Comparison of ENCODE assay signal across 1 cellular context in the genomic region with DNA sequence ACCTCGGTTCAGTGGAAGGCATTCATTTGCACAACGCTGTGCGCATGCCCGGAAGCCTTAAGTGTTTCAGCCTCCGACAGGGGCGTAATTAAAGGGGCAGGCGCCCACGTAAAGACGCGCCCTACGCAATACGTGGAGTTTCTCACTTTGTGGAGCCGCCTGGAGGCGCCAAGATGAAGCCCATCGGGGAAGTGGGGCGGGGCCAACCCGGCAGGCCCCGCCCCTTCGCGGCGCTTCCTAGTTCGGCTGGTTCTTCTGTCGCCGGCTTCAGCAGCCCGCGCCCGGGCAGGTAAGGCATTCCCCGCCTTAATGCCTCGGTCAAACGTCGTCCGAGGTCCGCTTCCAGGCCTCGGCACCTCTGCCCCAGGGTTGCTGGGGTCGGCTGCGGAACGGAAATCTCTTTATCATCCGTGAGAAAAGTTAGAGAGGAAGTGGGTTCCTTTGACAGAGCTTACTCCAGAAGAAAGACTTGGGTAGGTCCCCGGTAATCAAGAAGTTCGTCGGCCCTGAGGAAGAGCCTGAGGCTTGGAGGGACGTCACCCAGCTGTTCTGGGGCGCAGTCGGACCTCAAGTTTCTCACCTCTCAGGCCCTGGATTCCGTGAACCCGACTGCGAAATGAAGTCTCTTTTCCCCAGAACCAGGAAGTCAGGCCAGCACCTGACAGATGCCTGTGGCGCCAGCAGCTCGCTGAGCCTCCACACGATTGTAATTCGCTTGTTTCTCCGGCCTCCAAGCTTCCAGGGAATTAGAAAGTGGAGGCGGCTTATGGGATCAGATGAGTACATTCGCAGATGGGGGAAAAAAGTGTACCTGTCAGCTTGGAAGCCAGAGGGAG.
TF ChIP-seq lines count a peak whose summit lies in the region.

A gene (plus strand): TSS at position 224 of the 836 bp plus-strand sequence. CDS start 9,161 bp downstream, outside the sequence.
A gene with protein sequence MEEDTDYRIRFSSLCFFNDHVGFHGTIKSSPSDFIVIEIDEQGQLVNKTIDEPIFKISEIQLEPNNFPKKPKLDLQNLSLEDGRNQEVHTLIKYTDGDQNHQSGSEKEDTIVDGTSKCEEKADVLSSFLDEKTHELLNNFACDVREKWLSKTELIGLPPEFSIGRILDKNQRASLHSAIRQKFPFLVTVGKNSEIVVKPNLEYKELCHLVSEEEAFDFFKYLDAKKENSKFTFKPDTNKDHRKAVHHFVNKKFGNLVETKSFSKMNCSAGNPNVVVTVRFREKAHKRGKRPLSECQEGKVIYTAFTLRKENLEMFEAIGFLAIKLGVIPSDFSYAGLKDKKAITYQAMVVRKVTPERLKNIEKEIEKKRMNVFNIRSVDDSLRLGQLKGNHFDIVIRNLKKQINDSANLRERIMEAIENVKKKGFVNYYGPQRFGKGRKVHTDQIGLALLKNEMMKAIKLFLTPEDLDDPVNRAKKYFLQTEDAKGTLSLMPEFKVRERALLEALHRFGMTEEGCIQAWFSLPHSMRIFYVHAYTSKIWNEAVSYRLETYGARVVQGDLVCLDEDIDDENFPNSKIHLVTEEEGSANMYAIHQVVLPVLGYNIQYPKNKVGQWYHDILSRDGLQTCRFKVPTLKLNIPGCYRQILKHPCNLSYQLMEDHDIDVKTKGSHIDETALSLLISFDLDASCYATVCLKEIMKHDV (minus strand): TSS at position 63 of the 836 bp plus-strand sequence. CDS start 3,545 bp downstream, outside the sequence.

TF ChIP-seq in K562, 482 proteins besides CTCF, POLR2A, EP300 and RAD21 (continued from another document and continues in another):
- TF ChIP-seq U2AF1 (optimal IDR thresholded peaks at IDR 0.05; ENCODE audit: low read depth, low read length), result no peak
- TF ChIP-seq RNF2 (IDR thresholded peaks at IDR 0.05), result no peak
- TF ChIP-seq RBM22 (IDR thresholded peaks at IDR 0.05; ENCODE audit: low read depth, low read length, poor library complexity, severe bottlenecking), result no peak
- TF ChIP-seq, protein P1, sequence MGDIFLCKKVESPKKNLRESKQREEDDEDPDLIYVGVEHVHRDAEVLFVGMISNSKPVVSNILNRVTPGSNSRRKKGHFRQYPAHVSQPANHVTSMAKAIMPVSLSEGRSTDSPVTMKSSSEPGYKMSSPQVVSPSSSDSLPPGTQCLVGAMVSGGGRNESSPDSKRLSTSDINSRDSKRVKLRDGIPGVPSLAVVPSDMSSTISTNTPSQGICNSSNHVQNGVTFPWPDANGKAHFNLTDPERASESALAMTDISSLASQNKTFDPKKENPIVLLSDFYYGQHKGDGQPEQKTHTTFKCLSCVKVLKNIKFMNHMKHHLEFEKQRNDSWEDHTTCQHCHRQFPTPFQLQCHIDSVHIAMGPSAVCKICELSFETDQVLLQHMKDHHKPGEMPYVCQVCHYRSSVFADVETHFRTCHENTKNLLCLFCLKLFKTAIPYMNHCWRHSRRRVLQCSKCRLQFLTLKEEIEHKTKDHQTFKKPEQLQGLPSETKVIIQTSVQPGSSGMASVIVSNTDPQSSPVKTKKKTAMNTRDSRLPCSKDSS (IDR thresholded peaks at IDR 0.05; ENCODE audit: low read depth, partially characterized antibody), result no peak
- TF ChIP-seq DIDO1 (tag; IDR thresholded peaks at IDR 0.05; ENCODE audit: low read depth), result peak; percentile 62; the same call in 1 of the 2 replicates
- TF ChIP-seq COPS2 (conservative IDR thresholded peaks at IDR 0.05), result no peak
- TF ChIP-seq CEBPG (CRISPR knock-in tag; IDR thresholded peaks at IDR 0.05), result peak; percentile 64
- 0 out of 4 replicates have a peak, but pooled peaks of 1 of the 2 experiments have one; percentile 10 for TF ChIP-seq CEBPG (tag; conservative IDR thresholded peaks at IDR 0.05 in 1 of 2, IDR thresholded peaks at IDR 0.05 in 1 of 2)
- no peak for TF ChIP-seq E2F3 (CRISPR knock-in tag; IDR thresholded peaks at IDR 0.05)
- TF ChIP-seq POLR2G (IDR thresholded peaks at IDR 0.05; ENCODE audit: low read depth, low read length), result peak; percentile 90
- no peak for TF ChIP-seq PHB2 (IDR thresholded peaks at IDR 0.05; ENCODE audit: low read depth)
- TF ChIP-seq ZEB2 (IDR thresholded peaks at IDR 0.05), result 0 out of 2 replicates have a peak, but pooled peaks have one; percentile 77
- TF ChIP-seq, protein P2, sequence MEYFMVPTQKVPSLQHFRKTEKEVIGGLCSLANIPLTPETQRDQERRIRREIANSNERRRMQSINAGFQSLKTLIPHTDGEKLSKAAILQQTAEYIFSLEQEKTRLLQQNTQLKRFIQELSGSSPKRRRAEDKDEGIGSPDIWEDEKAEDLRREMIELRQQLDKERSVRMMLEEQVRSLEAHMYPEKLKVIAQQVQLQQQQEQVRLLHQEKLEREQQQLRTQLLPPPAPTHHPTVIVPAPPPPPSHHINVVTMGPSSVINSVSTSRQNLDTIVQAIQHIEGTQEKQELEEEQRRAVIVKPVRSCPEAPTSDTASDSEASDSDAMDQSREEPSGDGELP (CRISPR knock-in tag; IDR thresholded peaks at IDR 0.05; ENCODE audit: borderline replicate concordance), result peak; percentile 77
- TF ChIP-seq TBL1XR1 (IDR thresholded peaks at IDR 0.05; ENCODE audit: low read length in 2 of 2), result no peak
- no peak for TF ChIP-seq ZNF124 (CRISPR knock-in tag; IDR thresholded peaks at IDR 0.05)
- TF ChIP-seq KDM1A (IDR thresholded peaks at IDR 0.05), result no peak
- no peak for TF ChIP-seq FOXM1 (IDR thresholded peaks at IDR 0.05; ENCODE audit: low read depth)
- TF ChIP-seq FOXM1 (CRISPR knock-in tag; IDR thresholded peaks at IDR 0.05; ENCODE audit: low read depth), result 0 out of 2 replicates have a peak, but pooled peaks have one; percentile 43
- no peak for TF ChIP-seq NFE2L1 (tag; IDR thresholded peaks at IDR 0.05; ENCODE audit: borderline replicate concordance, low read depth)
- TF ChIP-seq KLF16 (IDR thresholded peaks at IDR 0.05), result no peak
- TF ChIP-seq ZBTB8A (IDR thresholded peaks at IDR 0.05; ENCODE audit: partially characterized antibody), result no peak
- no peak for TF ChIP-seq ZNF184 (CRISPR knock-in tag; IDR thresholded peaks at IDR 0.05)
- no peak for TF ChIP-seq RHOXF2B (CRISPR knock-in tag; conservative IDR thresholded peaks at IDR 0.05)
- no peak for TF ChIP-seq ZSCAN32 (CRISPR knock-in tag; IDR thresholded peaks at IDR 0.05)
- no peak for TF ChIP-seq PHF21A (IDR thresholded peaks at IDR 0.05; ENCODE audit: borderline replicate concordance, low read depth)
- TF ChIP-seq IFI16 (CRISPR knock-in tag; IDR thresholded peaks at IDR 0.05), result no peak
- TF ChIP-seq, protein P3, sequence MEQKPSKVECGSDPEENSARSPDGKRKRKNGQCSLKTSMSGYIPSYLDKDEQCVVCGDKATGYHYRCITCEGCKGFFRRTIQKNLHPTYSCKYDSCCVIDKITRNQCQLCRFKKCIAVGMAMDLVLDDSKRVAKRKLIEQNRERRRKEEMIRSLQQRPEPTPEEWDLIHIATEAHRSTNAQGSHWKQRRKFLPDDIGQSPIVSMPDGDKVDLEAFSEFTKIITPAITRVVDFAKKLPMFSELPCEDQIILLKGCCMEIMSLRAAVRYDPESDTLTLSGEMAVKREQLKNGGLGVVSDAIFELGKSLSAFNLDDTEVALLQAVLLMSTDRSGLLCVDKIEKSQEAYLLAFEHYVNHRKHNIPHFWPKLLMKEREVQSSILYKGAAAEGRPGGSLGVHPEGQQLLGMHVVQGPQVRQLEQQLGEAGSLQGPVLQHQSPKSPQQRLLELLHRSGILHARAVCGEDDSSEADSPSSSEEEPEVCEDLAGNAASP (IDR thresholded peaks at IDR 0.05), result no peak
- TF ChIP-seq, protein P4, sequence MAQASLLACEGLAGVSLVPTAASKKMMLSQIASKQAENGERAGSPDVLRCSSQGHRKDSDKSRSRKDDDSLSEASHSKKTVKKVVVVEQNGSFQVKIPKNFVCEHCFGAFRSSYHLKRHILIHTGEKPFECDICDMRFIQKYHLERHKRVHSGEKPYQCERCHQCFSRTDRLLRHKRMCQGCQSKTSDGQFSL (CRISPR knock-in tag; IDR thresholded peaks at IDR 0.05), result 0 out of 2 replicates have a peak, but pooled peaks have one; percentile 21
- TF ChIP-seq, protein P4 (tag; IDR thresholded peaks at IDR 0.05), result no peak
- TF ChIP-seq, protein P5, sequence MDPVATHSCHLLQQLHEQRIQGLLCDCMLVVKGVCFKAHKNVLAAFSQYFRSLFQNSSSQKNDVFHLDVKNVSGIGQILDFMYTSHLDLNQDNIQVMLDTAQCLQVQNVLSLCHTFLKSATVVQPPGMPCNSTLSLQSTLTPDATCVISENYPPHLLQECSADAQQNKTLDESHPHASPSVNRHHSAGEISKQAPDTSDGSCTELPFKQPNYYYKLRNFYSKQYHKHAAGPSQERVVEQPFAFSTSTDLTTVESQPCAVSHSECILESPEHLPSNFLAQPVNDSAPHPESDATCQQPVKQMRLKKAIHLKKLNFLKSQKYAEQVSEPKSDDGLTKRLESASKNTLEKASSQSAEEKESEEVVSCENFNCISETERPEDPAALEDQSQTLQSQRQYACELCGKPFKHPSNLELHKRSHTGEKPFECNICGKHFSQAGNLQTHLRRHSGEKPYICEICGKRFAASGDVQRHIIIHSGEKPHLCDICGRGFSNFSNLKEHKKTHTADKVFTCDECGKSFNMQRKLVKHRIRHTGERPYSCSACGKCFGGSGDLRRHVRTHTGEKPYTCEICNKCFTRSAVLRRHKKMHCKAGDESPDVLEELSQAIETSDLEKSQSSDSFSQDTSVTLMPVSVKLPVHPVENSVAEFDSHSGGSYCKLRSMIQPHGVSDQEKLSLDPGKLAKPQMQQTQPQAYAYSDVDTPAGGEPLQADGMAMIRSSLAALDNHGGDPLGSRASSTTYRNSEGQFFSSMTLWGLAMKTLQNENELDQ (CRISPR knock-in tag; IDR thresholded peaks at IDR 0.05; ENCODE audit: borderline replicate concordance), result no peak
- no peak for TF ChIP-seq MECOM (CRISPR knock-in tag; IDR thresholded peaks at IDR 0.05)
- no peak for TF ChIP-seq NFIX (CRISPR knock-in tag; IDR thresholded peaks at IDR 0.05; ENCODE audit: low read depth)
- TF ChIP-seq HDAC6 (IDR thresholded peaks at IDR 0.05; ENCODE audit: low read depth, low read length), result no peak
- TF ChIP-seq, protein P6, sequence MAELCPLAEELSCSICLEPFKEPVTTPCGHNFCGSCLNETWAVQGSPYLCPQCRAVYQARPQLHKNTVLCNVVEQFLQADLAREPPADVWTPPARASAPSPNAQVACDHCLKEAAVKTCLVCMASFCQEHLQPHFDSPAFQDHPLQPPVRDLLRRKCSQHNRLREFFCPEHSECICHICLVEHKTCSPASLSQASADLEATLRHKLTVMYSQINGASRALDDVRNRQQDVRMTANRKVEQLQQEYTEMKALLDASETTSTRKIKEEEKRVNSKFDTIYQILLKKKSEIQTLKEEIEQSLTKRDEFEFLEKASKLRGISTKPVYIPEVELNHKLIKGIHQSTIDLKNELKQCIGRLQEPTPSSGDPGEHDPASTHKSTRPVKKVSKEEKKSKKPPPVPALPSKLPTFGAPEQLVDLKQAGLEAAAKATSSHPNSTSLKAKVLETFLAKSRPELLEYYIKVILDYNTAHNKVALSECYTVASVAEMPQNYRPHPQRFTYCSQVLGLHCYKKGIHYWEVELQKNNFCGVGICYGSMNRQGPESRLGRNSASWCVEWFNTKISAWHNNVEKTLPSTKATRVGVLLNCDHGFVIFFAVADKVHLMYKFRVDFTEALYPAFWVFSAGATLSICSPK (IDR thresholded peaks at IDR 0.05; ENCODE audit: borderline replicate concordance), result peak; percentile 99
- TF ChIP-seq DPF2 (IDR thresholded peaks at IDR 0.05), result 0 out of 2 replicates have a peak, but pooled peaks have one; percentile 13
- TF ChIP-seq LCOR (CRISPR knock-in tag; IDR thresholded peaks at IDR 0.05), result no peak
- TF ChIP-seq, protein P7, sequence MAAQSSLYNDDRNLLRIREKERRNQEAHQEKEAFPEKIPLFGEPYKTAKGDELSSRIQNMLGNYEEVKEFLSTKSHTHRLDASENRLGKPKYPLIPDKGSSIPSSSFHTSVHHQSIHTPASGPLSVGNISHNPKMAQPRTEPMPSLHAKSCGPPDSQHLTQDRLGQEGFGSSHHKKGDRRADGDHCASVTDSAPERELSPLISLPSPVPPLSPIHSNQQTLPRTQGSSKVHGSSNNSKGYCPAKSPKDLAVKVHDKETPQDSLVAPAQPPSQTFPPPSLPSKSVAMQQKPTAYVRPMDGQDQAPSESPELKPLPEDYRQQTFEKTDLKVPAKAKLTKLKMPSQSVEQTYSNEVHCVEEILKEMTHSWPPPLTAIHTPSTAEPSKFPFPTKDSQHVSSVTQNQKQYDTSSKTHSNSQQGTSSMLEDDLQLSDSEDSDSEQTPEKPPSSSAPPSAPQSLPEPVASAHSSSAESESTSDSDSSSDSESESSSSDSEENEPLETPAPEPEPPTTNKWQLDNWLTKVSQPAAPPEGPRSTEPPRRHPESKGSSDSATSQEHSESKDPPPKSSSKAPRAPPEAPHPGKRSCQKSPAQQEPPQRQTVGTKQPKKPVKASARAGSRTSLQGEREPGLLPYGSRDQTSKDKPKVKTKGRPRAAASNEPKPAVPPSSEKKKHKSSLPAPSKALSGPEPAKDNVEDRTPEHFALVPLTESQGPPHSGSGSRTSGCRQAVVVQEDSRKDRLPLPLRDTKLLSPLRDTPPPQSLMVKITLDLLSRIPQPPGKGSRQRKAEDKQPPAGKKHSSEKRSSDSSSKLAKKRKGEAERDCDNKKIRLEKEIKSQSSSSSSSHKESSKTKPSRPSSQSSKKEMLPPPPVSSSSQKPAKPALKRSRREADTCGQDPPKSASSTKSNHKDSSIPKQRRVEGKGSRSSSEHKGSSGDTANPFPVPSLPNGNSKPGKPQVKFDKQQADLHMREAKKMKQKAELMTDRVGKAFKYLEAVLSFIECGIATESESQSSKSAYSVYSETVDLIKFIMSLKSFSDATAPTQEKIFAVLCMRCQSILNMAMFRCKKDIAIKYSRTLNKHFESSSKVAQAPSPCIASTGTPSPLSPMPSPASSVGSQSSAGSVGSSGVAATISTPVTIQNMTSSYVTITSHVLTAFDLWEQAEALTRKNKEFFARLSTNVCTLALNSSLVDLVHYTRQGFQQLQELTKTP (IDR thresholded peaks at IDR 0.05; ENCODE audit: low read depth in 1 of 2, partially characterized antibody in 2 of 2), result no peak
- TF ChIP-seq, protein P8, sequence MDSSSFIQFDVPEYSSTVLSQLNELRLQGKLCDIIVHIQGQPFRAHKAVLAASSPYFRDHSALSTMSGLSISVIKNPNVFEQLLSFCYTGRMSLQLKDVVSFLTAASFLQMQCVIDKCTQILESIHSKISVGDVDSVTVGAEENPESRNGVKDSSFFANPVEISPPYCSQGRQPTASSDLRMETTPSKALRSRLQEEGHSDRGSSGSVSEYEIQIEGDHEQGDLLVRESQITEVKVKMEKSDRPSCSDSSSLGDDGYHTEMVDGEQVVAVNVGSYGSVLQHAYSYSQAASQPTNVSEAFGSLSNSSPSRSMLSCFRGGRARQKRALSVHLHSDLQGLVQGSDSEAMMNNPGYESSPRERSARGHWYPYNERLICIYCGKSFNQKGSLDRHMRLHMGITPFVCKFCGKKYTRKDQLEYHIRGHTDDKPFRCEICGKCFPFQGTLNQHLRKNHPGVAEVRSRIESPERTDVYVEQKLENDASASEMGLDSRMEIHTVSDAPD (CRISPR knock-in tag; IDR thresholded peaks at IDR 0.05), result no peak
- TF ChIP-seq RBM34 (IDR thresholded peaks at IDR 0.05; ENCODE audit: borderline replicate concordance, insufficient read depth, low read length), result no peak
- TF ChIP-seq TEAD2 (tag; IDR thresholded peaks at IDR 0.05), result no peak
- TF ChIP-seq, protein P9, sequence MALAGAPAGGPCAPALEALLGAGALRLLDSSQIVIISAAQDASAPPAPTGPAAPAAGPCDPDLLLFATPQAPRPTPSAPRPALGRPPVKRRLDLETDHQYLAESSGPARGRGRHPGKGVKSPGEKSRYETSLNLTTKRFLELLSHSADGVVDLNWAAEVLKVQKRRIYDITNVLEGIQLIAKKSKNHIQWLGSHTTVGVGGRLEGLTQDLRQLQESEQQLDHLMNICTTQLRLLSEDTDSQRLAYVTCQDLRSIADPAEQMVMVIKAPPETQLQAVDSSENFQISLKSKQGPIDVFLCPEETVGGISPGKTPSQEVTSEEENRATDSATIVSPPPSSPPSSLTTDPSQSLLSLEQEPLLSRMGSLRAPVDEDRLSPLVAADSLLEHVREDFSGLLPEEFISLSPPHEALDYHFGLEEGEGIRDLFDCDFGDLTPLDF (CRISPR knock-in tag; IDR thresholded peaks at IDR 0.05), result no peak
